In genomic region chr6:101224751-101225150, GRCh38 we compare ENCODE assay signal across 4 cellular contexts.
"Had no signal": no experiment of that assay in that cellular context is flagged by ENCODE, and none has a peak within 500 bp of the region (broad histone marks: within the 10 kb centered on the region; RNA-seq: fewer than 3 reads in every experiment).

No MANE protein-coding gene starts in this region.

- ATAC-seq: GM23338 had no signal

- DNase-seq: H9, HCEC 1CT, IMR-90 had no signal

- H3K4me3 ChIP-seq: GM23338 had no signal

- H3K27ac Mint-ChIP-seq: GM23338, H9 had no signal

- H3K4me3 Mint-ChIP-seq: GM23338, H9 had no signal
